8 cellular contexts compared by ENCODE assay signal in genomic region chr12:122981587-122982493, GRCh38. TPM values are rescaled to one million over a fixed set of nuclear protein-coding genes. Genes with fewer than 3 reads are reported as not detected.
DNase-seq lines count a peak whose midpoint lies in the region; TF ChIP-seq lines count a peak whose summit lies in the region.

No MANE protein-coding gene starts in this region.

- H3K4me2 ChIP-seq in neural cell (ENCODE audit: low read length) = peak overlapping the region; percentile 59

- peaks cover 0 to 4% (median 0%) of the 10 kb centered on the region in 8 donors for H3K9me3 Mint-ChIP-seq in CD4-positive, alpha-beta memory T cell

- H3K27ac Mint-ChIP-seq in CD4-positive, alpha-beta memory T cell = peak overlapping the region; percentile 74 to 88 (median 81)

- TF ChIP-seq EP300 in neural cell (conservative IDR thresholded peaks at IDR 0.05; ENCODE audit: poor library complexity, severe bottlenecking) = no peak

- peak overlapping the region; percentile 76 for H3K9ac ChIP-seq in neural cell (ENCODE audit: low read length)

- POLR2A ChIA-PET in CD4-positive, alpha-beta memory T cell (lab: Charles Lee; ENCODE audit: partially characterized antibody) = interaction anchor here (0.5 to 3.4 kb wide), 12 partner anchors 7 to 384 kb away, joined by 3 to 18 read pairs (median 3); partner anchors contain the start of genes ABCB9, MPHOSPH9, MTRFR and OGFOD2

- H3K9me2 ChIP-seq in neural cell (ENCODE audit: insufficient read depth, low read length) = no peaks in the 10 kb centered on the region

- no peak for TF ChIP-seq POLR2A in NB4 (IDR thresholded peaks at IDR 0.05; ENCODE audit: extremely low read depth, insufficient read length)

- H3K27me3 Mint-ChIP-seq in CD4-positive, alpha-beta memory T cell = no peaks in the 10 kb centered on the region

- peaks cover 63% of the 10 kb centered on the region for H3K4me1 ChIP-seq in CD4-positive, alpha-beta memory T cell (ENCODE audit: insufficient read depth, low read length)

- no peaks in the 10 kb centered on the region for H3K9me3 ChIP-seq in CD4-positive, alpha-beta memory T cell (ENCODE audit: control insufficient read depth in 1 of 2, low read length in 2 of 2)
- no peaks in the 10 kb centered on the region for H3K9me3 ChIP-seq in neural cell (ENCODE audit: low read length)

- intact Hi-C loops in CD4-positive, alpha-beta memory T cell (cut with micrococcal nuclease) = no loop called here
- intact Hi-C loops in dorsolateral prefrontal cortex (cut with DNase I) = loop anchor here (5.0 to 10.0 kb wide), 3 partner anchors 170 to 250 kb away; partner anchors contain the start of genes PITPNM2 (in 2 of the 2), MPHOSPH9 (in 1 of the 2) and MTRFR (in 1 of the 2)

- H4K20me1 ChIP-seq in neural cell (ENCODE audit: insufficient read depth) = no peaks in the 10 kb centered on the region

- no peak for TF ChIP-seq RAD21 in neural cell (conservative IDR thresholded peaks at IDR 0.05)

- CTCF ChIA-PET in CD4-positive, alpha-beta memory T cell (lab: Charles Lee; ENCODE audit: partially characterized antibody) = interaction anchor here (1.0 to 2.4 kb wide), 2 partner anchors 123 to 256 kb away, joined by 4 to 10 read pairs; no protein-coding TSS in a partner anchor

- TF ChIP-seq CTCF in NB4 (IDR thresholded peaks at IDR 0.05; ENCODE audit: low read depth, low read length) (no peak), dorsolateral prefrontal cortex (IDR thresholded peaks at IDR 0.05 in 54 of 56, conservative IDR thresholded peaks at IDR 0.05 in 2 of 56; ENCODE audit: low read depth in 1 of 56, partially characterized antibody in 56 of 56) (no peak), neural cell (IDR thresholded peaks at IDR 0.05; ENCODE audit: poor library complexity, severe bottlenecking) (no peak)

- peaks cover 3% of the 10 kb centered on the region for H3K79me2 ChIP-seq in neural cell (replicated peaks; ENCODE audit: insufficient read depth, low read length)

- H3K36me3 ChIP-seq in CD4-positive, alpha-beta memory T cell (ENCODE audit: insufficient read depth, low read length) = peaks cover 22% of the 10 kb centered on the region
- no peaks in the 10 kb centered on the region for H3K36me3 ChIP-seq in neural cell (ENCODE audit: insufficient read depth, low read length)

- DNase-seq in CD4-positive, alpha-beta memory T cell = no peak
- DNase-seq in NB4 (ENCODE audit: low read depth) = no peak
- no peak for DNase-seq in dorsolateral prefrontal cortex
- no peak for DNase-seq in NCI-H226
- no peak for DNase-seq in NCI-H748 (lab: John Stamatoyannopoulos, UW; ENCODE audit: unreplicated experiment)
- no peak for DNase-seq in HPDE6-E6E7 (ENCODE audit: extremely low spot score)
- DNase-seq in COLO668 (lab: John Stamatoyannopoulos, UW; ENCODE audit: unreplicated experiment) = no peak

- H3K4me1 Mint-ChIP-seq in CD4-positive, alpha-beta memory T cell = peaks cover 18 to 58% (median 40%) of the 10 kb centered on the region in 4 donors

- H3F3A ChIP-seq in neural cell (ENCODE audit: insufficient read depth, low read length, poor library complexity, severe bottlenecking) = no peaks in the 10 kb centered on the region

- H3K27ac ChIP-seq in CD4-positive, alpha-beta memory T cell (ENCODE audit: low read depth, low read length) = peak overlapping the region; percentile 68
- H3K27ac ChIP-seq in dorsolateral prefrontal cortex (peak overlapping the region in 55 of 59 donors; percentile 11 to 96 (median 86)), neural cell (ENCODE audit: low read length) (no peak overlapping the region)

- peaks cover 0 to 21% of the 10 kb centered on the region in 2 donors for H3K36me3 Mint-ChIP-seq in CD4-positive, alpha-beta memory T cell

- H2AFZ ChIP-seq in neural cell (ENCODE audit: low read depth, low read length) = no peak overlapping the region

- H3K27me3 ChIP-seq in CD4-positive, alpha-beta memory T cell (ENCODE audit: insufficient read depth, low read length) = no peaks in the 10 kb centered on the region
- H3K27me3 ChIP-seq in dorsolateral prefrontal cortex (no peaks in the 10 kb centered on the region), neural cell (ENCODE audit: insufficient read depth, low read depth, low read length) (no peaks in the 10 kb centered on the region)

- peak overlapping the region; percentile 78 to 83 for H3K4me3 ChIP-seq in CD4-positive, alpha-beta memory T cell (ENCODE audit: low read length in 2 of 2)
- H3K4me3 ChIP-seq in NB4 (ENCODE audit: low read depth, low read length) (peak overlapping the region; percentile 87), dorsolateral prefrontal cortex (peak overlapping the region; percentile 60 to 99 (median 94)), neural cell (ENCODE audit: low read length) (peak overlapping the region; percentile 94)

- peak overlapping the region; percentile 81 to 90 (median 88) for H3K4me3 Mint-ChIP-seq in CD4-positive, alpha-beta memory T cell

TF ChIP-seq in neural cell, 6 proteins besides CTCF, POLR2A, EP300 and RAD21:
- no peak for TF ChIP-seq EZH2 (IDR thresholded peaks at IDR 0.05; ENCODE audit: borderline replicate concordance, insufficient read depth, low read length, poor library complexity, severe bottlenecking)
- no peak for TF ChIP-seq SMC3 (conservative IDR thresholded peaks at IDR 0.05; ENCODE audit: poor library complexity)
- no peak for TF ChIP-seq REST (IDR thresholded peaks at IDR 0.05; ENCODE audit: borderline replicate concordance)
- TF ChIP-seq MXI1 (conservative IDR thresholded peaks at IDR 0.05; ENCODE audit: poor library complexity, severe bottlenecking) = no peak
- no peak for TF ChIP-seq POLR2AphosphoS5 (IDR thresholded peaks at IDR 0.05)
- no peak for TF ChIP-seq TAF1 (IDR thresholded peaks at IDR 0.05; ENCODE audit: low read depth)

RNA-seq across cellular contexts. Expression of gene ARL6IP4, which starts 1.4 kb away (rescaled TPM):
- 100 to 1,000 TPM; 159 to 180 TPM for total RNA-seq in CD4-positive, alpha-beta memory T cell
- 100 to 1,000 TPM; 184 to 252 TPM for polyA plus RNA-seq in CD4-positive, alpha-beta memory T cell
- total RNA-seq in dorsolateral prefrontal cortex = 100 to 1,000 TPM; 127 to 221 (median 162) TPM
- 173 and 190 TPM in 2 replicates for polyA plus RNA-seq in neural cell
- 49.1 and 54.0 TPM in 2 replicates for polyA minus RNA-seq in neural cell

RNA-seq across cellular contexts. Expression of gene OGFOD2, which starts 6.8 kb away (rescaled TPM):
- total RNA-seq in CD4-positive, alpha-beta memory T cell = 10 to 100 TPM; 38.3 to 46.6 TPM
- 10 to 100 TPM; 13.9 to 15.9 TPM for polyA plus RNA-seq in CD4-positive, alpha-beta memory T cell
- total RNA-seq in dorsolateral prefrontal cortex = 10 to 100 TPM in 119 of 120 experiments, 1 to 10 TPM in 1; 9.6 to 30.5 (median 17.3) TPM
- 27.8 and 43.2 TPM in 2 replicates for polyA plus RNA-seq in neural cell
- polyA minus RNA-seq in neural cell = 10.1 and 12.7 TPM in 2 replicates

RNA-seq across cellular contexts. Expression of gene ABCB9, which starts 15.6 kb away (rescaled TPM):
- total RNA-seq in CD4-positive, alpha-beta memory T cell = 1 to 10 TPM; 5.9 to 7.1 TPM
- 1 to 10 TPM in 1 of 2 donors, under 1 TPM in 1; 0.81 to 1.8 TPM for polyA plus RNA-seq in CD4-positive, alpha-beta memory T cell
- total RNA-seq in dorsolateral prefrontal cortex = 10 to 100 TPM; 26.8 to 86.6 (median 52.6) TPM
- 19.5 and 19.7 TPM in 2 replicates for polyA plus RNA-seq in neural cell
- 32.6 and 39.4 TPM in 2 replicates for polyA minus RNA-seq in neural cell
